ENCODE assay signal across 16 cellular contexts in genomic region chr4:15042529-15043167, GRCh38. TPM values are rescaled to one million over a fixed set of nuclear protein-coding genes. Genes with fewer than 3 reads are reported as not detected.
DNase-seq lines count a peak whose midpoint lies in the region; ATAC-seq, FAIRE-seq and TF ChIP-seq lines count a peak whose summit lies in the region.
"Had no signal": no experiment of that assay in that cellular context is flagged by ENCODE, and none has a peak within 500 bp of the region (broad histone marks: within the 10 kb centered on the region; RNA-seq: fewer than 3 reads in every experiment).

No MANE protein-coding gene starts in this region.

- CTCF ChIA-PET in A673 (lab: Charles Lee), result no interaction called here
- CTCF ChIA-PET in GM10248 (lab: Yijun Ruan, JAX), result interaction anchor here (1.2 kb wide), 1 partner anchor 9 kb away, joined by 3 read pairs; no protein-coding TSS in a partner anchor
- CTCF ChIA-PET in HepG2 (lab: Yijun Ruan, JAX; ENCODE audit: low intra/inter-chr PET ratio, low total read pairs), result interaction anchor here (1.2 kb wide), 1 partner anchor 120 kb away, joined by 4 read pairs; no protein-coding TSS in a partner anchor

- ATAC-seq in HepG2, result no peak
- ATAC-seq: heart left ventricle, left colon, psoas muscle had no signal

- no peak for TF ChIP-seq RAD21 in HepG2 (CRISPR knock-in tag; IDR thresholded peaks at IDR 0.05)

- H3K27ac ChIP-seq in A673 (ENCODE audit: low read depth, low read length, poor library complexity, severe bottlenecking) (peak overlapping the region; percentile 31), dorsolateral prefrontal cortex (peak overlapping the region in 52 of 59 donors; percentile 28 to 89 (median 78)), HepG2 (ENCODE audit: extremely low read length, insufficient read depth, low read length) (no peak overlapping the region)
- H3K27ac ChIP-seq: KMS-11, psoas muscle had no signal

- peak overlapping the region; percentile 28 for H3K27ac Mint-ChIP-seq in mesothelial cell of epicardium
- H3K27ac Mint-ChIP-seq: activated naive CD4-positive, alpha-beta T cell treated with anti-CD3 and anti-CD28 coated beads, Interleukin-2, amount 10 ng/mL, durations not matched to agents 7 days and 5 days had no signal

- H3K36me3 Mint-ChIP-seq in mesothelial cell of epicardium, result peaks cover 1% of the 10 kb centered on the region

- no peaks in the 10 kb centered on the region for H3K9me3 Mint-ChIP-seq in mesothelial cell of epicardium
- H3K9me3 Mint-ChIP-seq: activated naive CD4-positive, alpha-beta T cell treated with anti-CD3 and anti-CD28 coated beads, Interleukin-2, amount 10 ng/mL, durations not matched to agents 7 days and 5 days had no signal

- H3K4me3 ChIP-seq in A673 (ENCODE audit: low read depth, low read length, poor library complexity, severe bottlenecking), result no peak overlapping the region
- no peak overlapping the region for H3K4me3 ChIP-seq in dorsolateral prefrontal cortex
- no peak overlapping the region for H3K4me3 ChIP-seq in HepG2 (replicated peaks in 1 of 3; ENCODE audit: insufficient read depth in 1 of 3, low read depth in 2 of 3, low read length in 3 of 3)
- H3K4me3 ChIP-seq: heart left ventricle, psoas muscle had no signal

- no peaks in the 10 kb centered on the region for H3K79me2 ChIP-seq in HepG2 (ENCODE audit: insufficient read depth, low read length)

- peaks cover 76% of the 10 kb centered on the region for H3K36me3 ChIP-seq in A673 (ENCODE audit: insufficient read depth, low read length, poor library complexity, severe bottlenecking)
- H3K36me3 ChIP-seq in HepG2 (replicated peaks in 1 of 2; ENCODE audit: control insufficient read depth in 1 of 2, insufficient read depth in 2 of 2, low read length in 2 of 2), result no peaks in the 10 kb centered on the region

- H3K27me3 ChIP-seq in A673 (replicated peaks; ENCODE audit: insufficient read depth, low read depth, low read length, poor library complexity), result no peaks in the 10 kb centered on the region
- H3K27me3 ChIP-seq in dorsolateral prefrontal cortex, result no peaks in the 10 kb centered on the region
- no peaks in the 10 kb centered on the region for H3K27me3 ChIP-seq in HepG2 (ENCODE audit: control insufficient read depth in 1 of 2, insufficient read depth in 2 of 2, low read length in 2 of 2)
- H3K27me3 ChIP-seq: heart left ventricle had no signal

- DNase-seq in A673 (ENCODE audit: low spot score), result no peak
- peak; percentile 15 for DNase-seq in RPMI7951 (ENCODE audit: low read depth)
- DNase-seq in dorsolateral prefrontal cortex, result no peak
- no peak for DNase-seq in mesothelial cell of epicardium (ENCODE audit: low spot score in 2 of 2, unreplicated experiment in 2 of 2)
- no peak for DNase-seq in AG08396 (ENCODE audit: low spot score)
- DNase-seq in GM10248 (ENCODE audit: extremely low spot score), result no peak
- no peak for DNase-seq in hippocampal formation (lab: John Stamatoyannopoulos, UW)
- DNase-seq in HepG2 (ENCODE audit: low spot score), result no peak
- DNase-seq: activated naive CD4-positive, alpha-beta T cell treated with anti-CD3 and anti-CD28 coated beads, Interleukin-2, amount 10 ng/mL, durations not matched to agents 7 days and 5 days; central memory CD4-positive, alpha-beta T cell; heart left ventricle; left colon; NCI-H1436 treated with DMSO at 0.1 percent for 48 hours; NCI-H446 treated with DMSO at 0.1 percent for 48 hours; psoas muscle had no signal

- TF ChIP-seq CTCF in A673 (conservative IDR thresholded peaks at IDR 0.05; ENCODE audit: low read depth, low read length) (no peak), dorsolateral prefrontal cortex (IDR thresholded peaks at IDR 0.05 in 54 of 56, conservative IDR thresholded peaks at IDR 0.05 in 2 of 56; ENCODE audit: low read depth in 1 of 56, partially characterized antibody in 56 of 56) (no peak), mesothelial cell of epicardium (IDR thresholded peaks at IDR 0.05; ENCODE audit: unreplicated experiment) (no peak), GM10248 (IDR thresholded peaks at IDR 0.05; ENCODE audit: control extremely low read depth, extremely low read depth, low read depth, missing control alignments) (no peak), HepG2 (CRISPR knock-in tag; IDR thresholded peaks at IDR 0.05) (no peak)

- H3K9ac ChIP-seq in HepG2 (ENCODE audit: insufficient read depth, low read depth, low read length), result no peak overlapping the region
- H3K9ac ChIP-seq: KMS-11 had no signal

- H2AFZ ChIP-seq in HepG2 (ENCODE audit: low read length), result no peak overlapping the region

- no TSS peak for BruUV-seq in A673 (replicated peaks; lab: Mats Ljungman, UMichigan)
- BruUV-seq in HepG2 (replicated peaks; lab: Mats Ljungman, UMichigan), result no TSS peak

- intact Hi-C loops in A673 (cut with micrococcal nuclease; ENCODE audit: unreplicated experiment) (no loop called here), dorsolateral prefrontal cortex (cut with DNase I) (loop anchor here (5.0 to 10.0 kb wide), 3 partner anchors 60 to 112 kb away; no protein-coding TSS in a partner anchor), HepG2 (cut with micrococcal nuclease; ENCODE audit: unreplicated experiment) (loop anchor here (1.0 to 2.0 kb wide), 3 partner anchors 38 to 155 kb away; no protein-coding TSS in a partner anchor)

- TF ChIP-seq EP300 in HepG2 (IDR thresholded peaks at IDR 0.05; ENCODE audit: low read depth in 2 of 2, low read length in 2 of 2) (no peak), HepG2 (CRISPR knock-in tag; IDR thresholded peaks at IDR 0.05; ENCODE audit: borderline replicate concordance) (no peak)

- no peak for FAIRE-seq in HepG2 (lab: Jason Lieb, UNC)

- POLR2A ChIA-PET in A673 (lab: Charles Lee; ENCODE audit: low non-redundant PET) (no interaction called here), GM10248 (lab: Yijun Ruan, JAX) (no interaction called here), HepG2 (lab: Yijun Ruan, JAX) (no interaction called here)

- no peak overlapping the region for H3K4me2 ChIP-seq in HepG2 (ENCODE audit: low read depth, low read length)
- H3K4me2 ChIP-seq: KMS-11 had no signal

- H3K27me3 Mint-ChIP-seq in mesothelial cell of epicardium (ENCODE audit: low read depth), result no peaks in the 10 kb centered on the region
- H3K27me3 Mint-ChIP-seq: activated naive CD4-positive, alpha-beta T cell treated with anti-CD3 and anti-CD28 coated beads, Interleukin-2, amount 10 ng/mL, durations not matched to agents 7 days and 5 days had no signal

- no peaks in the 10 kb centered on the region for H4K20me1 ChIP-seq in HepG2 (ENCODE audit: insufficient read depth, low read length)

- peaks cover 25% of the 10 kb centered on the region for H3K4me1 ChIP-seq in A673 (ENCODE audit: insufficient read depth, low read length, poor library complexity, severe bottlenecking)
- H3K4me1 ChIP-seq in HepG2 (ENCODE audit: insufficient read depth, low read length), result no peaks in the 10 kb centered on the region
- H3K4me1 ChIP-seq: psoas muscle had no signal

- no peak overlapping the region for H3K4me3 Mint-ChIP-seq in mesothelial cell of epicardium
- H3K4me3 Mint-ChIP-seq: activated naive CD4-positive, alpha-beta T cell treated with anti-CD3 and anti-CD28 coated beads, Interleukin-2, amount 10 ng/mL, durations not matched to agents 7 days and 5 days had no signal

- no peaks in the 10 kb centered on the region for H3K9me3 ChIP-seq in A673 (ENCODE audit: low read depth, low read length, poor library complexity, severe bottlenecking)
- H3K9me3 ChIP-seq in HepG2 (ENCODE audit: low read length), result no peaks in the 10 kb centered on the region
- H3K9me3 ChIP-seq: heart left ventricle, psoas muscle had no signal

- H3K4me1 Mint-ChIP-seq in mesothelial cell of epicardium, result peaks cover 14% of the 10 kb centered on the region
- H3K4me1 Mint-ChIP-seq: activated naive CD4-positive, alpha-beta T cell treated with anti-CD3 and anti-CD28 coated beads, Interleukin-2, amount 10 ng/mL, durations not matched to agents 7 days and 5 days had no signal

- WGBS in HepG2 (ENCODE audit: low lambda C conversion rate), result 89% methylated on average over 4 of the region's 4 CpGs

- no peak for TF ChIP-seq POLR2A in HepG2 (IDR thresholded peaks at IDR 0.05; ENCODE audit: insufficient read depth in 1 of 2, low read depth in 2 of 2, low read length in 2 of 2)

- in situ Hi-C loops in HepG2 (cut with HindIII; ENCODE audit: extremely low pct_ligation_motif_present, low pct_unique_long_range_greater_than_20kb), result no loop called here

RNA-seq across cellular contexts. Expression of gene CPEB2, which starts 40.4 kb away (rescaled TPM):
- 75.5 and 80.1 TPM in 2 replicates for total RNA-seq in A673 (2021)
- total RNA-seq in RPMI7951 (2014; rRNA removed; shearing (Covaris generic)), result 6.4 and 10.5 TPM in 2 replicates
- total RNA-seq in dorsolateral prefrontal cortex, result 10 to 100 TPM; 31.4 to 88.1 (median 53.3) TPM
- 4.1 to 5.3 TPM (median 4.8 TPM) in 3 replicates for total RNA-seq in mesothelial cell of epicardium
- 2.5 and 3.7 TPM in 2 replicates for total RNA-seq in HepG2 (2016; rRNA removed; fragmentation: Illumina TruSeq; extraction: Trizol)
- 0.71 and 0.79 TPM in 2 replicates for total RNA-seq in HepG2 (2016; cell fraction: cytosol; rRNA removed; fragmentation: Illumina TruSeq; extraction: Trizol; ENCODE audit: low read depth)
- 1.9 and 3.2 TPM in 2 replicates for total RNA-seq in HepG2 (2016; cell fraction: insoluble cytoplasmic fraction; rRNA removed; fragmentation: Illumina TruSeq; extraction: Trizol)
- total RNA-seq in HepG2 (2016; cell fraction: membrane; rRNA removed; fragmentation: Illumina TruSeq; extraction: Trizol), result 1.7 and 3.0 TPM in 2 replicates
- total RNA-seq in HepG2 (2016; cell fraction: nucleus; rRNA removed; fragmentation: Illumina TruSeq; extraction: Trizol), result 6.3 and 8.0 TPM in 2 replicates
- polyA plus RNA-seq in HepG2 (2011; rRNA removed), result 1.7 and 2.0 TPM in 2 replicates
- 0.62 and 1.2 TPM in 2 replicates for polyA plus RNA-seq in HepG2 (2011; cell fraction: cytosol; rRNA removed)
- 2.9 and 3.1 TPM in 2 replicates for polyA plus RNA-seq in HepG2 (2011; cell fraction: nucleus; rRNA removed)
- polyA plus RNA-seq in HepG2 (2012), result 2.4 and 3.2 TPM in 2 replicates
- 0.11 and 0.24 TPM in 2 replicates for polyA plus RNA-seq in HepG2 (2016; cell fraction: cytosol; fragmentation: Illumina TruSeq; extraction: Trizol; ENCODE audit: low read depth)
- 3.4 and 3.9 TPM in 2 replicates for polyA plus RNA-seq in HepG2 (2016; cell fraction: insoluble cytoplasmic fraction; fragmentation: Illumina TruSeq; extraction: Trizol; ENCODE audit: low read depth)
- 0.50 and 0.65 TPM in 2 replicates for polyA plus RNA-seq in HepG2 (2016; cell fraction: membrane; fragmentation: Illumina TruSeq; extraction: Trizol; ENCODE audit: low read depth)
- 5.9 and 6.9 TPM in 2 replicates for polyA plus RNA-seq in HepG2 (2016; cell fraction: nucleus; fragmentation: Illumina TruSeq; extraction: Trizol; ENCODE audit: insufficient read depth, low read depth)
- polyA minus RNA-seq in HepG2 (2011; rRNA and poly(A)+ RNA removed; ENCODE audit: low replicate concordance), result 1.7 and 3.5 TPM in 2 replicates
- 2.7 and 6.6 TPM in 2 replicates for polyA minus RNA-seq in HepG2 (2011; cell fraction: cytosol; rRNA and poly(A)+ RNA removed)
- 9.8 and 12.8 TPM in 2 replicates for polyA minus RNA-seq in HepG2 (2011; cell fraction: nucleus; rRNA and poly(A)+ RNA removed)
